Comparison of ENCODE assay signal across 7 cellular contexts in the genomic region with DNA sequence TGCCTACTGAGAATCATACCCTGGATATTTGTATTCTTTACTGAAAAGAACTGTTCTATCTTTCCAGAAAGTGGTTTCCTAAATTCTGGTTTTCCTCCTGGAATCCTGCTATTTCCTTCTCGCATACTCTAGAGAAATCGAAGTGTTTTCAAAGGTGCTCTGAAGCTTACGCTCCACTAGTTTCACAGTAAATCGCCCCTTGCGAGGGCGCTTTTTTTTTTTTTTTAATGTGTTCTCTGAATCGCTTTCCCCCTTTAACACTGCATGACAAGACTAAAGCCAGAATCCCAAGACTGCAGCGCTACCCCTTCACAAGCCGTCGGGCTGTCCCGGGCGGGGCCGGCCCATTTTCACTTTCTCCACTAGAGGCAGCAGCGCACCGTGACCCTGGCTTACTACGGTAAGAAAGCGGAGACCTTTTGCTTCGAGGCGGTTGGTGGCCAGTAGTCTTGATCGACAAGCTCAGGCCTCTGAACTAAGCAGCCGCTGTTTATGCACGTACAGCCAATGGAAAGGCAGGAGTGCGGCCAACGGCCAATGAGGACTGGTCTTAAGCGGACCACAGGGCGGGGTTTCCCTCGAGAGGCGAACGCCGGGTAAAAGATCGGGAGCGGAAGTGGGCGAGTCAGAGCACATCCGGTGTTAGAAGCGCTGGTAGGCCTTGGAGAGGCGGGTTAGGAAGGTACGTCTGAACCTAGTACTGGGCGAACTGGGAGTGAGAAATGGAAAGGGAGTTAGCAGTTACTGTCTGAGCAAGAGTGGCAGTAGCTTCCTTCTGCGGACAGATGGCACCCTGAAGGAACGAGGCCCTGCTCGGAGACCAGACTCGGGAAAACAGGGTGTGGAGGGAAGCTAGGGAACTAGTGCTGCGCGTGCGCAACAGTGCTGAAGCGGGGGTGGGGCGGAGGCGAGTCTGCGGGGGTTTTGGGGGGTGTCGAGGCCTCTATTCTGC.
DNase-seq lines count a peak whose midpoint lies in the region; ATAC-seq and TF ChIP-seq lines count a peak whose summit lies in the region.

Gene TMBIM6 (plus strand): TSS at position 628 of the 952 bp plus-strand sequence. CDS start 10,937 bp downstream, outside the sequence.

- TF ChIP-seq CTCF in astrocyte of the spinal cord (IDR thresholded peaks at IDR 0.05; ENCODE audit: low read depth, low read length), result peak; percentile 97
- TF ChIP-seq CTCF in retinal pigment epithelial cell (conservative IDR thresholded peaks at IDR 0.05; ENCODE audit: low read depth, low read length), result peak; percentile 96

- ATAC-seq in GM18505 (IDR thresholded peaks at IDR 0.05; ENCODE audit: unreplicated experiment), result peak; percentile 83
- peak; percentile 92 for ATAC-seq in HG02981 (IDR thresholded peaks at IDR 0.05; ENCODE audit: unreplicated experiment)

- peak; percentile 98 for DNase-seq in NCI-H2029 treated with DMSO at 0.1 percent for 48 hours (lab: John Stamatoyannopoulos, UW)
- DNase-seq in T1000 (lab: John Stamatoyannopoulos, UW), result peak; percentile 100
- DNase-seq in astrocyte of the spinal cord (ENCODE audit: low read depth, low spot score), result peak; percentile 100
- DNase-seq in hippocampal formation (lab: John Stamatoyannopoulos, UW), result peak; percentile 100
- peak; percentile 100 for DNase-seq in retinal pigment epithelial cell (ENCODE audit: low read depth)

- in situ Hi-C loops in astrocyte of the spinal cord (cut with HindIII; ENCODE audit: low sequenced_read_pairs), result no loop called here

- H3K4me3 ChIP-seq in astrocyte of the spinal cord (ENCODE audit: low read depth, low read length) (peak within 1 kb of the TSS; percentile 73), retinal pigment epithelial cell (ENCODE audit: low read length) (peak within 1 kb of the TSS; percentile 98)

- TF ChIP-seq POLR2A in GM18505 (IDR thresholded peaks at IDR 0.05; ENCODE audit: borderline replicate concordance, extremely low read depth, insufficient read depth, insufficient read length), result peak; percentile 99

Comparison
In these comparisons a context has a peak if more than half of its experiments do, and no peak if none do; other contexts are left out.
1. Peak in every context shown above with its lines: DNase-seq, ATAC-seq and H3K4me3 ChIP-seq.